In genomic region chr7:40604601-40605438, GRCh38 we compare ENCODE assay signal across 9 cellular contexts.
DNase-seq lines count a peak whose midpoint lies in the region; ATAC-seq and TF ChIP-seq lines count a peak whose summit lies in the region.
"Had no signal": no experiment of that assay in that cellular context is flagged by ENCODE, and none has a peak within 500 bp of the region (broad histone marks: within the 10 kb centered on the region; RNA-seq: fewer than 3 reads in every experiment).

No MANE protein-coding gene starts in this region.

- no peaks in the 10 kb centered on the region for H3K36me3 Mint-ChIP-seq in CD14-positive monocyte

- H3K9me2 ChIP-seq in neural cell (ENCODE audit: insufficient read depth, low read length) = no peaks in the 10 kb centered on the region

- 41 to 45% methylated on average over 12 to 17 of the region's 17 CpGs for WGBS in esophagus squamous epithelium, 2 donors

- H2AFZ ChIP-seq in neural cell (ENCODE audit: low read depth, low read length) = no peak overlapping the region

- no peaks in the 10 kb centered on the region for H3K27me3 ChIP-seq in esophagus squamous epithelium
- no peaks in the 10 kb centered on the region for H3K27me3 ChIP-seq in neural cell (ENCODE audit: insufficient read depth, low read depth, low read length)
- H3K27me3 ChIP-seq: SJSA1 had no signal

- H3K27me3 Mint-ChIP-seq in CD14-positive monocyte (ENCODE audit: low read depth in 3 of 3) = peaks cover 0 to 3% (median 0%) of the 10 kb centered on the region in 3 donors

- ATAC-seq in GM18519 (IDR thresholded peaks at IDR 0.05; ENCODE audit: low FRiP score, unreplicated experiment) (peak; percentile 57), HG03097 (IDR thresholded peaks at IDR 0.05; ENCODE audit: low FRiP score, unreplicated experiment) (peak; percentile 71)

- H3K9me3 ChIP-seq in esophagus squamous epithelium (no peaks in the 10 kb centered on the region), neural cell (ENCODE audit: low read length) (no peaks in the 10 kb centered on the region)
- H3K9me3 ChIP-seq: SJSA1 had no signal

- peak; percentile 31 for TF ChIP-seq RAD21 in neural cell (conservative IDR thresholded peaks at IDR 0.05)

- no peak overlapping the region for H3K4me3 ChIP-seq in esophagus squamous epithelium
- no peak overlapping the region for H3K4me3 ChIP-seq in neural cell (ENCODE audit: low read length)
- H3K4me3 ChIP-seq: SJSA1 had no signal

- TF ChIP-seq CTCF in CD14-positive monocyte (IDR thresholded peaks at IDR 0.05) (peak; percentile 81), esophagus squamous epithelium (IDR thresholded peaks at IDR 0.05) (peak in 4 of 6 experiments; percentile 17 to 25 (median 20)), neural cell (IDR thresholded peaks at IDR 0.05; ENCODE audit: poor library complexity, severe bottlenecking) (peak; percentile 46)

- no peaks in the 10 kb centered on the region for H3F3A ChIP-seq in neural cell (ENCODE audit: insufficient read depth, low read length, poor library complexity, severe bottlenecking)

- H3K9ac ChIP-seq in neural cell (ENCODE audit: low read length) = no peak overlapping the region

- H4K20me1 ChIP-seq in neural cell (ENCODE audit: insufficient read depth) = no peaks in the 10 kb centered on the region

- peaks cover 3 to 10% (median 6%) of the 10 kb centered on the region in 7 donors for H3K9me3 Mint-ChIP-seq in CD14-positive monocyte

- TF ChIP-seq POLR2A in esophagus squamous epithelium (IDR thresholded peaks at IDR 0.05) = no peak

- H3K4me1 Mint-ChIP-seq in CD14-positive monocyte = peaks cover 12% of the 10 kb centered on the region

- H3K27ac ChIP-seq in esophagus squamous epithelium (no peak overlapping the region), neural cell (ENCODE audit: low read length) (no peak overlapping the region)
- H3K27ac ChIP-seq: SJSA1 had no signal

- H3K27ac Mint-ChIP-seq in CD14-positive monocyte = no peak overlapping the region

- H3K4me1 ChIP-seq in esophagus squamous epithelium = no peaks in the 10 kb centered on the region
- H3K4me1 ChIP-seq: SJSA1 had no signal

- H3K36me3 ChIP-seq in esophagus squamous epithelium (no peaks in the 10 kb centered on the region), neural cell (ENCODE audit: insufficient read depth, low read length) (no peaks in the 10 kb centered on the region)
- H3K36me3 ChIP-seq: SJSA1 had no signal

- no peak overlapping the region for H3K4me2 ChIP-seq in neural cell (ENCODE audit: low read length)

- DNase-seq in CD14-positive monocyte (ENCODE audit: low spot score) (peak; percentile 56), esophagus squamous epithelium (lab: John Stamatoyannopoulos, UW) (no peak), mesenteric fat pad (ENCODE audit: low spot score) (no peak), NCI-H526 treated with DMSO at 0.1 percent for 48 hours (lab: John Stamatoyannopoulos, UW) (no peak)

- intact Hi-C loops in CD14-positive monocyte (cut with micrococcal nuclease) (loop anchor here (5.0 kb wide), 4 partner anchors 93 to 373 kb away; no protein-coding TSS in a partner anchor), esophagus squamous epithelium (cut with DNase I) (no loop called here)

- H3K79me2 ChIP-seq in neural cell (replicated peaks; ENCODE audit: insufficient read depth, low read length) = no peaks in the 10 kb centered on the region

- no peak for TF ChIP-seq EP300 in neural cell (conservative IDR thresholded peaks at IDR 0.05; ENCODE audit: poor library complexity, severe bottlenecking)

- H3K4me3 Mint-ChIP-seq in CD14-positive monocyte = no peak overlapping the region

TF ChIP-seq in PFSK-1, 5 proteins besides CTCF, POLR2A, EP300 and RAD21:
- no peak for TF ChIP-seq POLR2AphosphoS5 (IDR thresholded peaks at IDR 0.05; ENCODE audit: low read depth, low read length)
- TF ChIP-seq TAF1 (IDR thresholded peaks at IDR 0.05; ENCODE audit: borderline replicate concordance, insufficient read depth, low read length) = no peak
- no peak for TF ChIP-seq REST (IDR thresholded peaks at IDR 0.05; ENCODE audit: insufficient read depth in 1 of 2, low read depth in 2 of 2, low read length in 2 of 2)
- TF ChIP-seq SIN3A (IDR thresholded peaks at IDR 0.05; ENCODE audit: borderline replicate concordance, insufficient read depth, low read length) = no peak
- TF ChIP-seq FOXP2 (optimal IDR thresholded peaks at IDR 0.05; ENCODE audit: borderline replicate concordance, extremely low read depth, extremely low read length, insufficient read depth) = peak; percentile 50
TF ChIP-seq in PFSK-1: peak in this region for 1.

TF ChIP-seq in neural cell, 6 proteins besides CTCF, POLR2A, EP300 and RAD21:
- no peak for TF ChIP-seq REST (IDR thresholded peaks at IDR 0.05; ENCODE audit: borderline replicate concordance)
- TF ChIP-seq SMC3 (conservative IDR thresholded peaks at IDR 0.05; ENCODE audit: poor library complexity) = peak; percentile 48
TF ChIP-seq in neural cell: peak in this region for 1.

Comparison
In these comparisons a context has a peak if more than half of its experiments do, and no peak if none do; other contexts are left out.
1. CTCF ChIP-seq: peak in every context shown above with its lines; median percentile 81 in CD14-positive monocyte; 46 in neural cell; 20 in esophagus squamous epithelium.